1 cellular context compared by ENCODE assay signal in genomic region chr16:1890024-1890700, GRCh38.
TF ChIP-seq lines count a peak whose summit lies in the region.

No MANE protein-coding gene starts in this region.

TF ChIP-seq in K562, 482 proteins besides CTCF, POLR2A, EP300 and RAD21:
- peak; percentile 83 for TF ChIP-seq L3MBTL2 (IDR thresholded peaks at IDR 0.05)
- TF ChIP-seq MGA (IDR thresholded peaks at IDR 0.05): peak; percentile 42; the same call in 1 of the 2 replicates
- peak; percentile 9 for TF ChIP-seq MEIS2 (IDR thresholded peaks at IDR 0.05; ENCODE audit: partially characterized antibody)
- no peak for TF ChIP-seq ZNF408 (CRISPR knock-in tag; IDR thresholded peaks at IDR 0.05; ENCODE audit: low read depth)
- TF ChIP-seq SOX6 (IDR thresholded peaks at IDR 0.05): 0 out of 2 replicates have a peak, but pooled peaks have one; percentile 20
- no peak for TF ChIP-seq ZFX (CRISPR knock-in tag; IDR thresholded peaks at IDR 0.05)
